ENCODE assay signal across 11 cellular contexts in genomic region chr1:226772456-226773139, GRCh38. TPM values are rescaled to one million over a fixed set of nuclear protein-coding genes. Genes with fewer than 3 reads are reported as not detected.
DNase-seq lines count a peak whose midpoint lies in the region; ATAC-seq and TF ChIP-seq lines count a peak whose summit lies in the region.
"Had no signal": no experiment of that assay in that cellular context is flagged by ENCODE, and none has a peak within 500 bp of the region (broad histone marks: within the 10 kb centered on the region; RNA-seq: fewer than 3 reads in every experiment).

No MANE protein-coding gene starts in this region.

- H3K4me2 ChIP-seq in KMS-11, result peak overlapping the region; percentile 44; the same call in 1 of the 2 replicates

- no peak overlapping the region for H2AFZ ChIP-seq in KMS-11 (ENCODE audit: low read depth)

- TF ChIP-seq CTCF in GM12865 (IDR thresholded peaks at IDR 0.05; ENCODE audit: insufficient read depth, low read depth, low read length, missing control alignments) (no peak), KMS-11 (conservative IDR thresholded peaks at IDR 0.05; ENCODE audit: low read depth, low read length) (no peak), omental fat pad (IDR thresholded peaks at IDR 0.05) (no peak)

- no peaks in the 10 kb centered on the region for H3K79me2 ChIP-seq in KMS-11 (ENCODE audit: insufficient read depth, low read depth)

- no peak overlapping the region; the same call in 1 of the 2 replicates for H3K27ac ChIP-seq in KMS-11
- H3K27ac ChIP-seq: foreskin keratinocyte had no signal

- peaks cover 19% of the 10 kb centered on the region for H3K4me1 ChIP-seq in KMS-11 (ENCODE audit: low read depth, poor library complexity, severe bottlenecking)
- H3K4me1 ChIP-seq: foreskin keratinocyte had no signal

- H3K27me3 ChIP-seq in KMS-11 (ENCODE audit: insufficient read depth, low read depth), result no peaks in the 10 kb centered on the region
- H3K27me3 ChIP-seq: foreskin keratinocyte had no signal

- peak; percentile 73 for DNase-seq in GM12865 (ENCODE audit: low read depth)
- DNase-seq in NCI-H748 treated with DMSO at 0.1 percent for 48 hours (lab: John Stamatoyannopoulos, UW), result no peak
- no peak for DNase-seq in EL
- DNase-seq in omental fat pad (ENCODE audit: low spot score), result no peak
- no peak for DNase-seq in COR-L47 (lab: John Stamatoyannopoulos, UW)
- DNase-seq: foreskin keratinocyte, left cardiac atrium, NCI-H146 had no signal

- no peaks in the 10 kb centered on the region for H3K36me3 ChIP-seq in KMS-11 (ENCODE audit: insufficient read depth)

- no peak overlapping the region for H3K9ac ChIP-seq in KMS-11

- ATAC-seq in GM19468 (IDR thresholded peaks at IDR 0.05; ENCODE audit: extremely low read depth, unreplicated experiment), result peak; percentile 87
- peak; percentile 81 for ATAC-seq in HG02973 (IDR thresholded peaks at IDR 0.05; ENCODE audit: unreplicated experiment)
- ATAC-seq in omental fat pad (ENCODE audit: low FRiP score), result no peak
- ATAC-seq: foreskin keratinocyte, left cardiac atrium had no signal

- H3K4me3 ChIP-seq in GM12865 (ENCODE audit: low read depth, low read length) (no peak overlapping the region), KMS-11 (IDR thresholded peaks at IDR 0.05; ENCODE audit: insufficient read depth, low read depth, low read length) (no peak overlapping the region)

- H4K20me1 ChIP-seq in KMS-11 (ENCODE audit: insufficient read depth), result no peaks in the 10 kb centered on the region

RNA-seq across cellular contexts. Expression of gene ITPKB, which starts 33.5 kb away (rescaled TPM):
- 10 to 100 TPM; 22.2 to 68.6 (median 31.5) TPM for total RNA-seq in omental fat pad
